23 cellular contexts compared by ENCODE assay signal in genomic region chr6:128278876-128279275, GRCh38.
"Had no signal": no experiment of that assay in that cellular context is flagged by ENCODE, and none has a peak within 500 bp of the region (broad histone marks: within the 10 kb centered on the region; RNA-seq: fewer than 3 reads in every experiment).

No MANE protein-coding gene starts in this region.

- H3K79me2 ChIP-seq: parathyroid adenoma had no signal

- H3K4me2 ChIP-seq: smooth muscle cell had no signal

- FAIRE-seq: endometrium had no signal

- H3K27ac ChIP-seq: heart right ventricle, lower lobe of right lung, parathyroid adenoma, thoracic aorta, upper lobe of left lung had no signal

- H3K36me3 ChIP-seq: heart right ventricle, lower lobe of right lung, thoracic aorta, upper lobe of left lung had no signal

- H3K4me3 ChIP-seq: heart right ventricle, lower lobe of right lung, smooth muscle cell, thoracic aorta, upper lobe of left lung had no signal

- H3K4me1 ChIP-seq: lower lobe of right lung, parathyroid adenoma, upper lobe of left lung had no signal

- H3K9me3 ChIP-seq: heart right ventricle, lower lobe of right lung, thoracic aorta, upper lobe of left lung had no signal

- H3K27me3 ChIP-seq: heart right ventricle, upper lobe of left lung had no signal

- DNase-seq: activated CD4-positive, alpha-beta memory T cell treated with anti-CD3 and anti-CD28 coated beads, Interleukin-2, amount 10 ng/mL, durations not matched to agents 7 days and 5 days; activated CD4-positive, alpha-beta T cell treated with anti-CD3 and anti-CD28 coated beads for 48 hours; activated effector memory CD4-positive, alpha-beta T cell treated with anti-CD3 and anti-CD28 coated beads, Interleukin-2, amount 50 U/mL, for 16 hours; activated naive CD4-positive, alpha-beta T cell treated with anti-CD3 and anti-CD28 coated beads, Interleukin-2, amount 10 ng/mL, durations not matched to agents 7 days and 5 days; activated T-cell treated with anti-CD3 and anti-CD28 coated beads for 4 hours; caudate nucleus; effector CD4-positive, alpha-beta T cell; erythroblast; foreskin fibroblast; heart right ventricle; islet precursor cell; lower lobe of right lung; midbrain; natural killer cell; stimulated activated CD4-positive, alpha-beta T cell treated with anti-CD3 and anti-CD28 coated beads, Interleukin-15, amount 100 ng/mL, for 24 hours; stimulated activated naive CD4-positive, alpha-beta T cell; upper lobe of left lung had no signal

- ATAC-seq: heart right ventricle, left lobe of liver, lower lobe of right lung, natural killer cell, sciatic nerve had no signal

- H3K9ac ChIP-seq: parathyroid adenoma had no signal

- H2AFZ ChIP-seq: parathyroid adenoma had no signal
